Comparison of ENCODE assay signal across 1 cellular context in genomic region chr19:980133-980998, GRCh38.
TF ChIP-seq lines count a peak whose summit lies in the region.

No MANE protein-coding gene starts in this region.

TF ChIP-seq in K562, 482 proteins besides CTCF, POLR2A, EP300 and RAD21 (continued from another document and continues in another):
- TF ChIP-seq ETV5 (CRISPR knock-in tag; IDR thresholded peaks at IDR 0.05; ENCODE audit: low read depth) (peak; percentile 74; the same call in 1 of the 2 replicates), SRSF9 (IDR thresholded peaks at IDR 0.05; ENCODE audit: borderline replicate concordance, low read depth, low read length) (no peak), EZH2 (IDR thresholded peaks at IDR 0.05; ENCODE audit: borderline replicate concordance, low read depth, low read length) (no peak), PHTF2 (CRISPR knock-in tag; IDR thresholded peaks at IDR 0.05) (no peak), TFAM (CRISPR knock-in tag; conservative IDR thresholded peaks at IDR 0.05) (no peak), TBL1XR1 (IDR thresholded peaks at IDR 0.05; ENCODE audit: low read length in 2 of 2) (peak in 1 of 2 experiments; percentile 84; a peak in 2 of 4 replicates), MTA1 (IDR thresholded peaks at IDR 0.05; ENCODE audit: borderline replicate concordance) (no peak; the same call in 1 of the 2 replicates), CSDE1 (IDR thresholded peaks at IDR 0.05) (no peak), KAT7 (CRISPR knock-in tag; IDR thresholded peaks at IDR 0.05; ENCODE audit: borderline replicate concordance) (0 out of 2 replicates have a peak, but pooled peaks have one; percentile 44), MBD1 (CRISPR knock-in tag; IDR thresholded peaks at IDR 0.05) (no peak), RNF2 (IDR thresholded peaks at IDR 0.05) (peak; percentile 94), BRCA1 (IDR thresholded peaks at IDR 0.05) (no peak), BRCA1 (CRISPR knock-in tag; IDR thresholded peaks at IDR 0.05) (no peak), KLF10 (CRISPR knock-in tag; IDR thresholded peaks at IDR 0.05) (no peak), ASH1L (IDR thresholded peaks at IDR 0.05; ENCODE audit: borderline replicate concordance, low read depth, partially characterized antibody) (no peak), ZNF384 (IDR thresholded peaks at IDR 0.05; ENCODE audit: low read depth, low read length) (0 out of 2 replicates have a peak, but pooled peaks have one; percentile 15), RAD51 (IDR thresholded peaks at IDR 0.05; ENCODE audit: borderline replicate concordance, low read depth) (no peak), MCM5 (IDR thresholded peaks at IDR 0.05; ENCODE audit: low read depth) (no peak), ATF2 (CRISPR knock-in tag; IDR thresholded peaks at IDR 0.05) (no peak), FOXJ3 (CRISPR knock-in tag; IDR thresholded peaks at IDR 0.05) (no peak), ZNF239 (CRISPR knock-in tag; IDR thresholded peaks at IDR 0.05) (peak; percentile 17; the same call in 1 of the 2 replicates), PTBP1 (IDR thresholded peaks at IDR 0.05; ENCODE audit: low read depth, low read length) (no peak), SOX6 (IDR thresholded peaks at IDR 0.05) (peak; percentile 65), E2F1 (CRISPR knock-in tag; IDR thresholded peaks at IDR 0.05) (no peak), POLR2AphosphoS2 (IDR thresholded peaks at IDR 0.05; ENCODE audit: low read length) (no peak), HDAC8 (tag; IDR thresholded peaks at IDR 0.05) (0 out of 2 replicates have a peak, but pooled peaks have one; percentile 53), NR2C1 (IDR thresholded peaks at IDR 0.05) (peak; percentile 98), NR2C1 (tag; IDR thresholded peaks at IDR 0.05) (peak; percentile 99), MTA3 (IDR thresholded peaks at IDR 0.05; ENCODE audit: borderline replicate concordance) (peak; percentile 90; the same call in 1 of the 2 replicates), SIN3A (IDR thresholded peaks at IDR 0.05; ENCODE audit: borderline replicate concordance in 2 of 2, control insufficient read depth in 1 of 2, low read depth in 2 of 2, low read length in 2 of 2) (no peak; a peak in 1 of 4 replicates), PRPF4 (IDR thresholded peaks at IDR 0.05; ENCODE audit: insufficient read depth, low read depth, low read length, poor library complexity, severe bottlenecking) (no peak), MAFF (IDR thresholded peaks at IDR 0.05; ENCODE audit: low read length) (no peak), PTRF (tag; IDR thresholded peaks at IDR 0.05) (no peak), RCOR1 (IDR thresholded peaks at IDR 0.05; ENCODE audit: borderline replicate concordance in 1 of 2, low read depth in 2 of 2, low read length in 2 of 2) (peak in 1 of 2 experiments; percentile 81; a peak in 1 of 4 replicates), NRF1 (conservative IDR thresholded peaks at IDR 0.05 in 1 of 2, IDR thresholded peaks at IDR 0.05 in 1 of 2) (peak; percentile 19 to 39; a peak in 2 of 4 replicates), TEAD1 (CRISPR knock-in tag; IDR thresholded peaks at IDR 0.05) (peak; percentile 60 to 93; a peak in 2 of 4 replicates), ZNF583 (CRISPR knock-in tag; IDR thresholded peaks at IDR 0.05) (peak; percentile 88; the same call in 1 of the 2 replicates), ELF4 (CRISPR knock-in tag; IDR thresholded peaks at IDR 0.05) (no peak), MCM7 (IDR thresholded peaks at IDR 0.05) (no peak), SMARCA5 (IDR thresholded peaks at IDR 0.05) (no peak), MLLT1 (IDR thresholded peaks at IDR 0.05) (peak in 1 of 2 experiments; percentile 45; a peak in 1 of 4 replicates), ZNF561 (CRISPR knock-in tag; conservative IDR thresholded peaks at IDR 0.05) (no peak), TAF7 (tag; IDR thresholded peaks at IDR 0.05) (no peak), POLR2G (IDR thresholded peaks at IDR 0.05; ENCODE audit: low read depth, low read length) (peak; percentile 74), ZBTB12 (CRISPR knock-in tag; IDR thresholded peaks at IDR 0.05) (peak; percentile 48; the same call in 1 of the 2 replicates), ILF3 (IDR thresholded peaks at IDR 0.05; ENCODE audit: borderline replicate concordance) (no peak), XRCC5 (IDR thresholded peaks at IDR 0.05; ENCODE audit: low read depth, low read length) (peak; percentile 72; the same call in 1 of the 2 replicates), ZNF76 (CRISPR knock-in tag; IDR thresholded peaks at IDR 0.05; ENCODE audit: borderline replicate concordance) (no peak), ZBTB5 (IDR thresholded peaks at IDR 0.05) (no peak), ZNF584 (CRISPR knock-in tag; IDR thresholded peaks at IDR 0.05; ENCODE audit: low read depth) (no peak), ZSCAN29 (IDR thresholded peaks at IDR 0.05) (no peak), U2AF2 (optimal IDR thresholded peaks at IDR 0.05; ENCODE audit: low read depth, low read length) (no peak), KHSRP (IDR thresholded peaks at IDR 0.05) (no peak), BRF2 (IDR thresholded peaks at IDR 0.05; ENCODE audit: borderline replicate concordance, insufficient read depth, insufficient read length) (no peak), ZNF445 (CRISPR knock-in tag; IDR thresholded peaks at IDR 0.05; ENCODE audit: low read depth) (no peak), ETV1 (tag; conservative IDR thresholded peaks at IDR 0.05; ENCODE audit: low read depth) (0 out of 2 replicates have a peak, but pooled peaks have one; percentile 23), IRF2 (CRISPR knock-in tag; IDR thresholded peaks at IDR 0.05) (no peak), ZNF354B (CRISPR knock-in tag; IDR thresholded peaks at IDR 0.05) (no peak), CHD4 (IDR thresholded peaks at IDR 0.05; ENCODE audit: insufficient read depth, insufficient replicate concordance, low read depth, low read length, poor library complexity, severe bottlenecking) (no peak), FOXJ2 (tag; IDR thresholded peaks at IDR 0.05) (no peak), HIVEP1 (CRISPR knock-in tag; IDR thresholded peaks at IDR 0.05) (no peak), CTBP1 (IDR thresholded peaks at IDR 0.05; ENCODE audit: borderline replicate concordance) (peak; percentile 79; the same call in 1 of the 2 replicates)
- TF ChIP-seq, protein P1, sequence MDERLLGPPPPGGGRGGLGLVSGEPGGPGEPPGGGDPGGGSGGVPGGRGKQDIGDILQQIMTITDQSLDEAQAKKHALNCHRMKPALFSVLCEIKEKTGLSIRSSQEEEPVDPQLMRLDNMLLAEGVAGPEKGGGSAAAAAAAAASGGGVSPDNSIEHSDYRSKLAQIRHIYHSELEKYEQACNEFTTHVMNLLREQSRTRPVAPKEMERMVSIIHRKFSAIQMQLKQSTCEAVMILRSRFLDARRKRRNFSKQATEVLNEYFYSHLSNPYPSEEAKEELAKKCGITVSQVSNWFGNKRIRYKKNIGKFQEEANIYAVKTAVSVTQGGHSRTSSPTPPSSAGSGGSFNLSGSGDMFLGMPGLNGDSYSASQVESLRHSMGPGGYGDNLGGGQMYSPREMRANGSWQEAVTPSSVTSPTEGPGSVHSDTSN (CRISPR knock-in tag; IDR thresholded peaks at IDR 0.05; ENCODE audit: low read depth): no peak
- TF ChIP-seq, protein P1 (tag; conservative IDR thresholded peaks at IDR 0.05; ENCODE audit: low read depth): no peak
- TF ChIP-seq, protein P2, sequence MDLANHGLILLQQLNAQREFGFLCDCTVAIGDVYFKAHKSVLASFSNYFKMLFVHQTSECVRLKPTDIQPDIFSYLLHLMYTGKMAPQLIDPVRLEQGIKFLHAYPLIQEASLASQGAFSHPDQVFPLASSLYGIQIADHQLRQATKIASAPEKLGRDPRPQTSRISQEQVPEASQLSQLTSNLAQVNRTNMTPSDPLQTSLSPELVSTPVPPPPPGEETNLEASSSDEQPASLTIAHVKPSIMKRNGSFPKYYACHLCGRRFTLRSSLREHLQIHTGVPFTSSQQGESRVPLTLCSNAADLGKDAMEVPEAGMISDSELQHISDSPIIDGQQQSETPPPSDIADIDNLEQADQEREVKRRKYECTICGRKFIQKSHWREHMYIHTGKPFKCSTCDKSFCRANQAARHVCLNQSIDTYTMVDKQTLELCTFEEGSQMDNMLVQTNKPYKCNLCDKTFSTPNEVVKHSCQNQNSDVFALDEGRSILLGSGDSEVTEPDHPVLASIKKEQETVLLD (IDR thresholded peaks at IDR 0.05): peak; percentile 86
